24 cellular contexts compared by ENCODE assay signal in genomic region chr19:33957804-33958203, GRCh38.
DNase-seq lines count a peak whose midpoint lies in the region; ATAC-seq and TF ChIP-seq lines count a peak whose summit lies in the region.
"Had no signal": no experiment of that assay in that cellular context is flagged by ENCODE, and none has a peak within 500 bp of the region (broad histone marks: within the 10 kb centered on the region; RNA-seq: fewer than 3 reads in every experiment).

No MANE protein-coding gene starts in this region.

- TF ChIP-seq POLR2A in esophagus muscularis mucosa (IDR thresholded peaks at IDR 0.05; ENCODE audit: low read depth) = no peak
- no peak for TF ChIP-seq POLR2A in stomach (IDR thresholded peaks at IDR 0.05)

- DNase-seq in right atrium auricular region (ENCODE audit: low spot score) (peak; percentile 9), Right ventricle myocardium superior (no peak), esophagus muscularis mucosa (ENCODE audit: extremely low spot score) (peak; percentile 82), mucosa of gallbladder (ENCODE audit: low spot score) (peak; percentile 6), stomach (no peak), HCEC 1CT (no peak)
- DNase-seq: ACHN; BE2C; C1 segment of cervical spinal cord; CD4-positive, alpha-beta memory T cell; CD4-positive, CD25-positive, alpha-beta regulatory T cell; CD8-positive, alpha-beta memory T cell; COR-L47; DMS 273 treated with DMSO at 0.1 percent for 48 hours; DMS153; DMS53; DMS79; DND-41; EL; GDM1 had no signal

- no peak overlapping the region for H3K4me3 ChIP-seq in right atrium auricular region
- H3K4me3 ChIP-seq in esophagus muscularis mucosa = no peak overlapping the region
- H3K4me3 ChIP-seq in stomach = no peak overlapping the region
- H3K4me3 ChIP-seq: BLaER1, GM12878 had no signal

- H3K9me3 ChIP-seq in right atrium auricular region (no peaks in the 10 kb centered on the region), esophagus muscularis mucosa (no peaks in the 10 kb centered on the region), stomach (no peaks in the 10 kb centered on the region)
- H3K9me3 ChIP-seq: BE2C, BLaER1 had no signal

- TF ChIP-seq CTCF in right atrium auricular region (IDR thresholded peaks at IDR 0.05) (no peak), esophagus muscularis mucosa (IDR thresholded peaks at IDR 0.05) (no peak), stomach (IDR thresholded peaks at IDR 0.05) (no peak)

- TF ChIP-seq EP300 in esophagus muscularis mucosa (IDR thresholded peaks at IDR 0.05) = no peak
- no peak for TF ChIP-seq EP300 in stomach (IDR thresholded peaks at IDR 0.05)

- H3K36me3 ChIP-seq in right atrium auricular region (no peaks in the 10 kb centered on the region), esophagus muscularis mucosa (no peaks in the 10 kb centered on the region), stomach (no peaks in the 10 kb centered on the region)
- H3K36me3 ChIP-seq: BE2C, BLaER1 had no signal

- 83% methylated on average over 2 of the region's 2 CpGs for WGBS in esophagus muscularis mucosa
- 64 to 74% (median 69%) methylated on average over 2 of the region's 2 CpGs for WGBS in stomach, 5 donors

- no peaks in the 10 kb centered on the region for H3K27me3 ChIP-seq in right atrium auricular region
- peaks cover 0 to 22% (median 0%) of the 10 kb centered on the region in 4 donors for H3K27me3 ChIP-seq in esophagus muscularis mucosa
- H3K27me3 ChIP-seq in stomach = peaks cover 0 to 17% (median 0%) of the 10 kb centered on the region in 3 donors
- H3K27me3 ChIP-seq: BE2C, BLaER1 had no signal

- H3K4me1 ChIP-seq in right atrium auricular region (no peaks in the 10 kb centered on the region), esophagus muscularis mucosa (no peaks in the 10 kb centered on the region), stomach (no peaks in the 10 kb centered on the region)
- H3K4me1 ChIP-seq: BE2C, BLaER1 had no signal

- ATAC-seq in Right ventricle myocardium superior (ENCODE audit: poor library complexity) (no peak), HG02763 (IDR thresholded peaks at IDR 0.05; ENCODE audit: unreplicated experiment) (no peak)
- ATAC-seq: GM12878 had no signal

- H3K27ac ChIP-seq in right atrium auricular region (no peak overlapping the region), esophagus muscularis mucosa (replicated peaks in 1 of 4) (no peak overlapping the region), stomach (no peak overlapping the region)
- H3K27ac ChIP-seq: 22Rv1, BLaER1 had no signal

- intact Hi-C loops in Right ventricle myocardium superior (cut with DNase I) = no loop called here
- intact Hi-C loops in esophagus muscularis mucosa (cut with DNase I) = no loop called here
- intact Hi-C loops in stomach (cut with DNase I; ENCODE audit: low total_unique reads) = no loop called here

Comparison
In these comparisons a context has a peak if more than half of its experiments do, and no peak if none do; other contexts are left out.
1. DNase-seq: peak in right atrium auricular region (single experiment), esophagus muscularis mucosa (single experiment) and mucosa of gallbladder (single experiment); none in Right ventricle myocardium superior (single experiment), stomach (single experiment) and HCEC 1CT (single experiment).